31 cellular contexts compared by ENCODE assay signal in genomic region chr20:52081791-52082190, GRCh38.
"Had no signal": no experiment of that assay in that cellular context is flagged by ENCODE, and none has a peak within 500 bp of the region (broad histone marks: within the 10 kb centered on the region; RNA-seq: fewer than 3 reads in every experiment).

No MANE protein-coding gene starts in this region.

- ATAC-seq: activated CD4-positive, alpha-beta T cell treated with anti-CD3 and anti-CD28 coated beads for 36 hours; activated CD4-positive, CD25-positive, alpha-beta regulatory T cell treated with anti-CD3 and anti-CD28 coated beads, Interleukin-2, amount 50 U/mL, for 24 hours; activated CD8-positive, alpha-beta T cell treated with anti-CD3 and anti-CD28 coated beads, Interleukin-2, amount 10 ng/mL, durations not matched to agents 7 days and 5 days had no signal

- H3K36me3 Mint-ChIP-seq: activated naive CD8-positive, alpha-beta T cell treated with anti-CD3 and anti-CD28 coated beads, Interleukin-2, amount 10 ng/mL, durations not matched to agents 7 days and 5 days had no signal

- DNase-seq: activated CD4-positive, alpha-beta T cell treated with anti-CD3 and anti-CD28 coated beads for 36 hours; activated CD4-positive, alpha-beta T cell treated with anti-CD3 and anti-CD28 coated beads, Interleukin-2, amount 10 ng/mL, durations not matched to agents 7 days and 5 days; activated CD4-positive, alpha-beta T cell treated with anti-CD3 and anti-CD28 coated beads, Interleukin-2, amount 50 U/mL, for 48 hours; activated CD8-positive, alpha-beta T cell treated with anti-CD3 and anti-CD28 coated beads, Interleukin-2, amount 10 ng/mL, durations not matched to agents 7 days and 5 days; activated gamma-delta T cell; activated naive CD4-positive, alpha-beta T cell treated with Interleukin-2 at 50 U/mL for 16 hours; activated naive CD8-positive, alpha-beta T cell treated with anti-CD3 and anti-CD28 coated beads, Interleukin-2, amount 10 ng/mL, durations not matched to agents 7 days and 5 days; activated T-cell treated with anti-CD3 and anti-CD28 coated beads, Interleukin-2, amount 50 U/mL, for 24 hours; amygdala; Kasumi-1; MG63; MV-4-11; NCI-H1092; NCI-H1436 treated with DMSO at 0.1 percent for 48 hours; NCI-H1694 treated with DMSO at 0.1 percent for 48 hours; NCI-H2029; NCI-H345; NCI-H524 treated with DMSO at 0.1 percent for 48 hours; Peyer's patch; RPMI8226; SHP77 treated with DMSO at 0.1 percent for 48 hours; SK-N-SH had no signal

- FAIRE-seq: TTC549 had no signal

- H3K27ac Mint-ChIP-seq: activated CD4-positive, alpha-beta T cell treated with anti-CD3 and anti-CD28 coated beads for 36 hours; activated CD4-positive, alpha-beta T cell treated with anti-CD3 and anti-CD28 coated beads, Interleukin-2, amount 10 ng/mL, durations not matched to agents 7 days and 5 days; activated CD8-positive, alpha-beta T cell treated with anti-CD3 and anti-CD28 coated beads, Interleukin-2, amount 10 ng/mL, durations not matched to agents 7 days and 5 days; activated naive CD8-positive, alpha-beta T cell treated with anti-CD3 and anti-CD28 coated beads, Interleukin-2, amount 10 ng/mL, durations not matched to agents 7 days and 5 days; activated T-cell treated with anti-CD3 and anti-CD28 coated beads, Interleukin-2, amount 50 U/mL, for 24 hours; activated T-helper 2 cell treated with anti-CD3 and anti-CD28 coated beads, Interferon-gamma antibody, Interleukin-2, Interleukin-4, amounts not matched to agents 10 μg/mL and 5 μg/mL and 100 μg/mL, durations not matched to agents 14 hours and 24 hours and 36 hours; T-helper 1 cell treated with Interleukin-12 subunit alpha and Interleukin-12 subunit beta and Interleukin-4 antibody, amounts not matched to agents 30 μg/mL and 1 μg/mL, for 36 hours; T-helper 2 cell treated with Interferon-gamma antibody and Interleukin-4, amounts not matched to agents 5 μg/mL and 100 μg/mL, for 36 hours had no signal

- H3K9ac ChIP-seq: SK-N-SH had no signal

- H3K27me3 ChIP-seq: ascending aorta, cardiac muscle cell, MG63, Peyer's patch, SJSA1 had no signal

- H3K36me3 ChIP-seq: cardiac muscle cell, Peyer's patch had no signal

- H3K27me3 Mint-ChIP-seq: activated CD4-positive, alpha-beta T cell treated with anti-CD3 and anti-CD28 coated beads for 36 hours; activated CD4-positive, alpha-beta T cell treated with anti-CD3 and anti-CD28 coated beads, Interleukin-2, amount 10 ng/mL, durations not matched to agents 7 days and 5 days; activated naive CD4-positive, alpha-beta T cell treated with anti-CD3 and anti-CD28 coated beads, Interleukin-2, amount 50 U/mL, for 24 hours; activated naive CD8-positive, alpha-beta T cell treated with anti-CD3 and anti-CD28 coated beads, Interleukin-2, amount 10 ng/mL, durations not matched to agents 7 days and 5 days; activated T-cell treated with anti-CD3 and anti-CD28 coated beads, Interleukin-2, amount 50 U/mL, for 24 hours had no signal

- H3K9me3 Mint-ChIP-seq: activated naive CD4-positive, alpha-beta T cell treated with anti-CD3 and anti-CD28 coated beads, Interleukin-2, amount 50 U/mL, for 24 hours had no signal

- H3K9me3 ChIP-seq: ascending aorta had no signal

- H3K4me3 Mint-ChIP-seq: activated CD4-positive, alpha-beta T cell treated with anti-CD3 and anti-CD28 coated beads for 36 hours; activated CD4-positive, alpha-beta T cell treated with anti-CD3 and anti-CD28 coated beads, Interleukin-2, amount 10 ng/mL, durations not matched to agents 7 days and 5 days; activated CD8-positive, alpha-beta T cell treated with anti-CD3 and anti-CD28 coated beads, Interleukin-2, amount 10 ng/mL, durations not matched to agents 7 days and 5 days; activated naive CD4-positive, alpha-beta T cell treated with anti-CD3 and anti-CD28 coated beads, Interleukin-2, amount 50 U/mL, for 24 hours; activated naive CD8-positive, alpha-beta T cell treated with anti-CD3 and anti-CD28 coated beads, Interleukin-2, amount 10 ng/mL, durations not matched to agents 7 days and 5 days; activated T-cell treated with anti-CD3 and anti-CD28 coated beads, Interleukin-2, amount 50 U/mL, for 24 hours; T-helper 1 cell treated with Interleukin-12 subunit alpha and Interleukin-12 subunit beta and Interleukin-4 antibody, amounts not matched to agents 30 μg/mL and 1 μg/mL, for 36 hours; T-helper 2 cell treated with Interferon-gamma antibody and Interleukin-4, amounts not matched to agents 5 μg/mL and 100 μg/mL, for 36 hours had no signal

- H3K4me3 ChIP-seq: ascending aorta, cardiac muscle cell, MG63, Peyer's patch, SJSA1 had no signal

- H3K4me1 Mint-ChIP-seq: activated naive CD8-positive, alpha-beta T cell treated with anti-CD3 and anti-CD28 coated beads, Interleukin-2, amount 10 ng/mL, durations not matched to agents 7 days and 5 days had no signal

- H3K4me2 ChIP-seq: SK-N-SH had no signal

- H3K27ac ChIP-seq: ascending aorta, cardiac muscle cell, Peyer's patch, SJSA1 had no signal

- H3K4me1 ChIP-seq: ascending aorta, Peyer's patch had no signal
